20 cellular contexts compared by ENCODE assay signal in the genomic region with DNA sequence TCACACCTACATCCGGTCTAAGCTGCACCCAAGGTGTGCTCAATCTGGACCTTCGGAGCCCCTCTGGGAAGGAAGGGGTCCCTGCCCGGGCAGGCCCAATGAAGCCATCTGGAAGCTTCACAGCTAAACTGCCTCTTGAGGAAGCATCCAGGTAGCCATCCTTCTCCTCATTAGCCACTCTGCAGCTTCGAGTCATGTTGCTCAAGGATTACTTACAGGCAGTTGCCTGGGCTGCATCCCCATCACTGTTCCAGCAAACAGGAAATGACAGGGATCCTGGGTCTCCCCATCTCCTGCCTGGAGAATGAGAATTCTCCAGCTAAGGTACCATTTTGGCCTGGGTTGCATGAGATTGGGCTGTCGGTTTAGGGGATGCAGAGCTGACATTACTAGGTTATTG.
"Had no signal": no experiment of that assay in that cellular context is flagged by ENCODE, and none has a peak within 500 bp of the region (broad histone marks: within the 10 kb centered on the region; RNA-seq: fewer than 3 reads in every experiment).

No MANE protein-coding gene starts in this region.

- H3K9me3 ChIP-seq: esophagus squamous epithelium, gastroesophageal sphincter, right atrium auricular region, testis, tibial nerve had no signal

- H3K27ac Mint-ChIP-seq: immature natural killer cell; naive thymus-derived CD4-positive, alpha-beta T cell; nephron progenitor cell; stimulated activated memory B cell treated with anti-CD40 and anti-IgM and Interleukin-4, amounts not matched to agents 10 μg/mL and 1 μg/mL and 100 μg/mL, for 72 hours; stimulated activated naive CD8-positive, alpha-beta T cell treated with anti-CD3 and anti-CD28 coated beads, Interleukin-15, Interleukin-2, amounts not matched to agents 100 ng/mL and 50 ng/mL, for 24 hours had no signal

- H3K4me1 Mint-ChIP-seq: immature natural killer cell had no signal

- ATAC-seq: gastroesophageal sphincter; left ventricle myocardium superior; naive thymus-derived CD4-positive, alpha-beta T cell; stimulated activated memory B cell treated with anti-CD40 and anti-IgM and Interleukin-4, amounts not matched to agents 10 μg/mL and 1 μg/mL and 100 μg/mL, for 72 hours had no signal

- H3K4me3 Mint-ChIP-seq: immature natural killer cell; naive thymus-derived CD4-positive, alpha-beta T cell; nephron progenitor cell; stimulated activated memory B cell treated with anti-CD40 and anti-IgM and Interleukin-4, amounts not matched to agents 10 μg/mL and 1 μg/mL and 100 μg/mL, for 72 hours; stimulated activated naive CD8-positive, alpha-beta T cell treated with anti-CD3 and anti-CD28 coated beads, Interleukin-15, Interleukin-2, amounts not matched to agents 100 ng/mL and 50 ng/mL, for 24 hours had no signal

- H3K4me3 ChIP-seq: coronary artery, esophagus squamous epithelium, gastroesophageal sphincter, right atrium auricular region, testis, tibial nerve had no signal

- H3K36me3 ChIP-seq: esophagus squamous epithelium, gastroesophageal sphincter, right atrium auricular region, tibial nerve had no signal

- H3K36me3 Mint-ChIP-seq: immature natural killer cell; naive thymus-derived CD4-positive, alpha-beta T cell; stimulated activated memory B cell treated with anti-CD40 and anti-IgM and Interleukin-4, amounts not matched to agents 10 μg/mL and 1 μg/mL and 100 μg/mL, for 72 hours had no signal

- H3K27me3 ChIP-seq: right atrium auricular region, testis had no signal

- H3K9me3 Mint-ChIP-seq: immature natural killer cell; nephron progenitor cell; stimulated activated naive CD8-positive, alpha-beta T cell treated with anti-CD3 and anti-CD28 coated beads, Interleukin-15, Interleukin-2, amounts not matched to agents 100 ng/mL and 50 ng/mL, for 24 hours had no signal

- H3K4me1 ChIP-seq: esophagus squamous epithelium, gastroesophageal sphincter, right atrium auricular region, testis, tibial nerve had no signal

- H3K27ac ChIP-seq: coronary artery, esophagus squamous epithelium, gastroesophageal sphincter, right atrium auricular region, testis, tibial nerve had no signal

- H3K27me3 Mint-ChIP-seq: stimulated activated naive CD8-positive, alpha-beta T cell treated with anti-CD3 and anti-CD28 coated beads, Interleukin-15, Interleukin-2, amounts not matched to agents 100 ng/mL and 50 ng/mL, for 24 hours had no signal

- DNase-seq: central memory CD4-positive, alpha-beta T cell; effector memory CD4-positive, alpha-beta T cell; esophagus squamous epithelium; foreskin fibroblast; glutamatergic neuron; immature natural killer cell; left ventricle myocardium superior; mesendoderm; naive thymus-derived CD4-positive, alpha-beta T cell; nephron progenitor cell; stimulated activated CD4-positive, alpha-beta T cell treated with anti-CD3 and anti-CD28 coated beads, Interleukin-15, amount 100 ng/mL, for 24 hours; stimulated activated CD4-positive, alpha-beta T cell treated with anti-CD3 and anti-CD28 coated beads, Interleukin-1b, Interleukin-23, amount 100 ng/mL, for 48 hours; stimulated activated CD4-positive, alpha-beta T cell treated with anti-CD3 and anti-CD28 coated beads, Interleukin-4, amount 100 ng/mL, for 24 hours; testis had no signal
